16 cellular contexts compared by ENCODE assay signal in the genomic region with DNA sequence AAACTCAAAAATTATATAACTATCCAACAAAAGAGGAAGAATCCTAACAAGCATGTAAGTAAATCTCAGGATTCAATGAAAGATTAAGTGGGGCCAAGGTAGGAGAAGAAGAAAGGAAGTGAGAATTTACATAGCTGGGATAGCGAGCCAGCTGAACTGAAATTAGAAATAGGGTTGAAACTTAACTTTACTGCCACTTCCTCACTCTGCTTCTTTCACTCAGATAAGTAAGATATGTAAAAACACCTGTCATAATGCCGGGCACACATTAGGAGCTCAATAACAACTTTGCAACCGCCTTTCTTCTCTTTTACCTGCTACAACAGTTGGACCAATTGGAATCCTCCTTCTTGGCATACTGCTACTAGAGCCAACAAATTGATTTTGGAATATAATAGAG.
DNase-seq lines count a peak whose midpoint lies in the region; ATAC-seq and TF ChIP-seq lines count a peak whose summit lies in the region.
"Had no signal": no experiment of that assay in that cellular context is flagged by ENCODE, and none has a peak within 500 bp of the region (broad histone marks: within the 10 kb centered on the region; RNA-seq: fewer than 3 reads in every experiment).

No MANE protein-coding gene starts in this region.

- peaks cover 7% of the 10 kb centered on the region for H3K4me1 Mint-ChIP-seq in chondrocyte (ENCODE audit: low read depth)
- H3K4me1 Mint-ChIP-seq: activated T-helper 17 cell treated with anti-CD3 and anti-CD28 coated beads, Interleukin-2, amount 50 U/mL, for 72 hours; naive thymus-derived CD4-positive, alpha-beta T cell had no signal

- no peaks in the 10 kb centered on the region for H3K36me3 Mint-ChIP-seq in chondrocyte (ENCODE audit: low read depth)

- no peaks in the 10 kb centered on the region for H3K27me3 Mint-ChIP-seq in chondrocyte (ENCODE audit: low read depth)
- H3K27me3 Mint-ChIP-seq: activated T-helper 17 cell treated with anti-CD3 and anti-CD28 coated beads, Interleukin-2, amount 50 U/mL, for 72 hours; naive thymus-derived CD4-positive, alpha-beta T cell had no signal

- H3K27ac Mint-ChIP-seq in chondrocyte (ENCODE audit: unreplicated experiment), result no peak overlapping the region
- H3K27ac Mint-ChIP-seq: activated T-helper 17 cell treated with anti-CD3 and anti-CD28 coated beads, Interleukin-2, amount 50 U/mL, for 72 hours; naive thymus-derived CD4-positive, alpha-beta T cell had no signal

- H3K4me3 ChIP-seq in GM12865 (ENCODE audit: low read depth, low read length) (no peak overlapping the region), coronary artery (no peak overlapping the region)
- H3K4me3 ChIP-seq: esophagus squamous epithelium, tibial artery had no signal

- DNase-seq in GM12865 (ENCODE audit: low read depth) (peak; percentile 0), Ammon's horn (ENCODE audit: low spot score) (no peak), coronary artery (ENCODE audit: low spot score) (no peak), chondrocyte (ENCODE audit: low spot score) (no peak)
- DNase-seq: activated CD4-positive, alpha-beta T cell treated with anti-CD3 and anti-CD28 coated beads, Interleukin-2, amount 50 U/mL, for 4 hours; esophagus squamous epithelium; naive thymus-derived CD4-positive, alpha-beta T cell; NCI-H1417 treated with DMSO at 0.1 percent for 48 hours; NCI-H526; tibial artery had no signal

- no peaks in the 10 kb centered on the region for H3K9me3 Mint-ChIP-seq in chondrocyte (ENCODE audit: low read depth)
- H3K9me3 Mint-ChIP-seq: activated T-helper 17 cell treated with anti-CD3 and anti-CD28 coated beads, Interleukin-2, amount 50 U/mL, for 72 hours; naive thymus-derived CD4-positive, alpha-beta T cell had no signal

- H3K4me3 Mint-ChIP-seq in chondrocyte (ENCODE audit: unreplicated experiment), result no peak overlapping the region
- H3K4me3 Mint-ChIP-seq: activated T-helper 17 cell treated with anti-CD3 and anti-CD28 coated beads, Interleukin-2, amount 50 U/mL, for 72 hours; naive thymus-derived CD4-positive, alpha-beta T cell had no signal

- no peak overlapping the region for H3K27ac ChIP-seq in coronary artery
- H3K27ac ChIP-seq: esophagus squamous epithelium, tibial artery had no signal

- TF ChIP-seq CTCF in GM12865 (IDR thresholded peaks at IDR 0.05; ENCODE audit: insufficient read depth, low read depth, low read length, missing control alignments) (no peak), coronary artery (IDR thresholded peaks at IDR 0.05) (no peak), chondrocyte (IDR thresholded peaks at IDR 0.05) (no peak)

- ATAC-seq in GM19372 (IDR thresholded peaks at IDR 0.05; ENCODE audit: low read depth, unreplicated experiment), result peak; percentile 92
- peak; percentile 82 for ATAC-seq in HG02623 (IDR thresholded peaks at IDR 0.05; ENCODE audit: unreplicated experiment)
- peak; percentile 94 for ATAC-seq in HG03354 (IDR thresholded peaks at IDR 0.05; ENCODE audit: poor library complexity, severe bottlenecking, unreplicated experiment)
- ATAC-seq in HG03045 (IDR thresholded peaks at IDR 0.05; ENCODE audit: unreplicated experiment), result no peak
- ATAC-seq: activated T-helper 17 cell treated with anti-CD3 and anti-CD28 coated beads, Interleukin-2, amount 50 U/mL, for 72 hours; left lobe of liver; naive thymus-derived CD4-positive, alpha-beta T cell had no signal
